1 cellular context compared by ENCODE assay signal in genomic region chr7:13982940-13983677, GRCh38.
TF ChIP-seq lines count a peak whose summit lies in the region.

No MANE protein-coding gene starts in this region.

TF ChIP-seq in GM23338, 12 proteins besides CTCF, POLR2A, EP300 and RAD21 (continued from another document):
- TF ChIP-seq REST (IDR thresholded peaks at IDR 0.05; ENCODE audit: unreplicated experiment) (no peak), STAT1 (IDR thresholded peaks at IDR 0.05; ENCODE audit: unreplicated experiment) (no peak), EZH2 (IDR thresholded peaks at IDR 0.05; ENCODE audit: low read depth, unreplicated experiment) (no peak), ZNF331 (CRISPR knock-in tag; IDR thresholded peaks at IDR 0.05; ENCODE audit: low read depth) (no peak), ZNF114 (CRISPR knock-in tag; IDR thresholded peaks at IDR 0.05) (no peak), POLR2AphosphoS5 (IDR thresholded peaks at IDR 0.05; ENCODE audit: low read depth) (no peak), JUNB (IDR thresholded peaks at IDR 0.05; ENCODE audit: unreplicated experiment) (no peak)
- TF ChIP-seq, protein P1, sequence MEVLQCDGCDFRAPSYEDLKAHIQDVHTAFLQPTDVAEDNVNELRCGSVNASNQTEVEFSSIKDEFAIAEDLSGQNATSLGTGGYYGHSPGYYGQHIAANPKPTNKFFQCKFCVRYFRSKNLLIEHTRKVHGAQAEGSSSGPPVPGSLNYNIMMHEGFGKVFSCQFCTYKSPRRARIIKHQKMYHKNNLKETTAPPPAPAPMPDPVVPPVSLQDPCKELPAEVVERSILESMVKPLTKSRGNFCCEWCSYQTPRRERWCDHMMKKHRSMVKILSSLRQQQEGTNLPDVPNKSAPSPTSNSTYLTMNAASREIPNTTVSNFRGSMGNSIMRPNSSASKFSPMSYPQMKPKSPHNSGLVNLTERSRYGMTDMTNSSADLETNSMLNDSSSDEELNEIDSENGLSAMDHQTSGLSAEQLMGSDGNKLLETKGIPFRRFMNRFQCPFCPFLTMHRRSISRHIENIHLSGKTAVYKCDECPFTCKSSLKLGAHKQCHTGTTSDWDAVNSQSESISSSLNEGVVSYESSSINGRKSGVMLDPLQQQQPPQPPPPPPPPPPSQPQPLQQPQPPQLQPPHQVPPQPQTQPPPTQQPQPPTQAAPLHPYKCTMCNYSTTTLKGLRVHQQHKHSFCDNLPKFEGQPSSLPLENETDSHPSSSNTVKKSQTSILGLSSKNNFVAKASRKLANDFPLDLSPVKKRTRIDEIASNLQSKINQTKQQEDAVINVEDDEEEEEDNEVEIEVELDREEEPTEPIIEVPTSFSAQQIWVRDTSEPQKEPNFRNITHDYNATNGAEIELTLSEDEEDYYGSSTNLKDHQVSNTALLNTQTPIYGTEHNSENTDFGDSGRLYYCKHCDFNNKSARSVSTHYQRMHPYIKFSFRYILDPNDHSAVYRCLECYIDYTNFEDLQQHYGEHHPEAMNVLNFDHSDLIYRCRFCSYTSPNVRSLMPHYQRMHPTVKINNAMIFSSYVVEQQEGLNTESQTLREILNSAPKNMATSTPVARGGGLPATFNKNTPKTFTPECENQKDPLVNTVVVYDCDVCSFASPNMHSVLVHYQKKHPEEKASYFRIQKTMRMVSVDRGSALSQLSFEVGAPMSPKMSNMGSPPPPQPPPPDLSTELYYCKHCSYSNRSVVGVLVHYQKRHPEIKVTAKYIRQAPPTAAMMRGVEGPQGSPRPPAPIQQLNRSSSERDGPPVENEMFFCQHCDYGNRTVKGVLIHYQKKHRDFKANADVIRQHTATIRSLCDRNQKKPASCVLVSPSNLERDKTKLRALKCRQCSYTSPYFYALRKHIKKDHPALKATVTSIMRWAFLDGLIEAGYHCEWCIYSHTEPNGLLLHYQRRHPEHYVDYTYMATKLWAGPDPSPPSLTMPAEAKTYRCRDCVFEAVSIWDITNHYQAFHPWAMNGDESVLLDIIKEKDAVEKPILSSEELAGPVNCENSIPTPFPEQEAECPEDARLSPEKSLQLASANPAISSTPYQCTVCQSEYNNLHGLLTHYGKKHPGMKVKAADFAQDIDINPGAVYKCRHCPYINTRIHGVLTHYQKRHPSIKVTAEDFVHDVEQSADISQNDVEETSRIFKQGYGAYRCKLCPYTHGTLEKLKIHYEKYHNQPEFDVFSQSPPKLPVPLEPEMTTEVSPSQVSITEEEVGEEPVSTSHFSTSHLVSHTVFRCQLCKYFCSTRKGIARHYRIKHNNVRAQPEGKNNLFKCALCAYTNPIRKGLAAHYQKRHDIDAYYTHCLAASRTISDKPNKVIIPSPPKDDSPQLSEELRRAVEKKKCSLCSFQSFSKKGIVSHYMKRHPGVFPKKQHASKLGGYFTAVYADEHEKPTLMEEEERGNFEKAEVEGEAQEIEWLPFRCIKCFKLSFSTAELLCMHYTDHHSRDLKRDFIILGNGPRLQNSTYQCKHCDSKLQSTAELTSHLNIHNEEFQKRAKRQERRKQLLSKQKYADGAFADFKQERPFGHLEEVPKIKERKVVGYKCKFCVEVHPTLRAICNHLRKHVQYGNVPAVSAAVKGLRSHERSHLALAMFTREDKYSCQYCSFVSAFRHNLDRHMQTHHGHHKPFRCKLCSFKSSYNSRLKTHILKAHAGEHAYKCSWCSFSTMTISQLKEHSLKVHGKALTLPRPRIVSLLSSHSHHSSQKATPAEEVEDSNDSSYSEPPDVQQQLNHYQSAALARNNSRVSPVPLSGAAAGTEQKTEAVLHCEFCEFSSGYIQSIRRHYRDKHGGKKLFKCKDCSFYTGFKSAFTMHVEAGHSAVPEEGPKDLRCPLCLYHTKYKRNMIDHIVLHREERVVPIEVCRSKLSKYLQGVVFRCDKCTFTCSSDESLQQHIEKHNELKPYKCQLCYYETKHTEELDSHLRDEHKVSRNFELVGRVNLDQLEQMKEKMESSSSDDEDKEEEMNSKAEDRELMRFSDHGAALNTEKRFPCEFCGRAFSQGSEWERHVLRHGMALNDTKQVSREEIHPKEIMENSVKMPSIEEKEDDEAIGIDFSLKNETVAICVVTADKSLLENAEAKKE (CRISPR knock-in tag; IDR thresholded peaks at IDR 0.05), result no peak
